ENCODE assay signal across 8 cellular contexts in the genomic region with DNA sequence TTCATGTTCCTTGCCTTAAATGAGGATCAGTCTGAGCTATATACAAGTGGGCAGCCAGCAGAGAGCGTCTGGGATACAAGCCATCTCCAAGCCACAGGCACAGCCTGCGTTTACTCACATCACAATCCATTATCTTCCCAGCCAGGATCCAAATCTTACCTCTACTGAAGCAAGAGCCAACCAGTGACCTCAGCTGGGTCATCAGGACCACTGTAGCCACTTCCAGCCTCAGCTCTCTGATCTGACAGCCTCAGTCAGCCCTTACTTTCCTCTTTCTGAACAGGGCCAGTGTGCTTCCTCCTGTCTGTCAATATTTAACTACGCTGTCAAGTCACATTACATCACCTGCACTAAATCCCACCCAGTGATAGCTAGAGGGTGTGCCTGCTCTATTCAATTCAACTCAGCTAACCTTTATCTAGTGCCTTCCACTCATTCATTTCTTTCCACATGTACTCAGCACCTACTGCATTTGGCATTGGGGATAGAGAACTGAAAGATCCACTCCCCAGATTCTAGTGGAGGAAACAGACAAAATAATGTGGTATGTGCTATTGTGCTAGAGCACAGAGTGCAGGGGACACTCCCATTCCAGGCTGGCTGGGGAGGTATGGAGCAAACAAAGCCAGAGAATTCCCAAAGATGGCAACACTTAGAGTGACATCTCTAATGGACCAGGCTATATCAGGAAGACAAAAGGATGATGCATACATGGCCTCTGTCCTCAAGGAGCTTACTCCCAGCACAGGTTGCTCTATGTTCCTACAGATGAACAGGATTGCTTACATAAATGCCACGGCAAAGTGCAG.
A peak's percentile ranks its signal among the peaks of the same experiment; 100 is the strongest.
DNase-seq lines count a peak whose midpoint lies in the region; ATAC-seq and TF ChIP-seq lines count a peak whose summit lies in the region.

No MANE protein-coding gene starts in this region.

- CTCF ChIA-PET in RWPE1 (lab: Yijun Ruan, JAX) = no interaction called here

- H3K27ac ChIP-seq in RWPE1 = no peak overlapping the region

- peak; percentile 65 for ATAC-seq in HG02885 (IDR thresholded peaks at IDR 0.05; ENCODE audit: poor library complexity, unreplicated experiment)

- no peak for TF ChIP-seq CTCF in RWPE1 (conservative IDR thresholded peaks at IDR 0.05; ENCODE audit: low read depth)

- TF ChIP-seq POLR2A in GM18526 (IDR thresholded peaks at IDR 0.05; ENCODE audit: extremely low read depth, insufficient read length) (peak; percentile 44), erythroblast (IDR thresholded peaks at IDR 0.05; ENCODE audit: low read length) (no peak)

- DNase-seq in NCI-H82 treated with DMSO at 0.1 percent for 48 hours (lab: John Stamatoyannopoulos, UW; ENCODE audit: unreplicated experiment) (peak; percentile 36), left kidney (ENCODE audit: low read depth, low spot score) (peak; percentile 64), RWPE1 (ENCODE audit: low spot score) (no peak), erythroblast (lab: John Stamatoyannopoulos, UW) (no peak), NCI-H446 (lab: John Stamatoyannopoulos, UW) (no peak), DMS 273 (lab: John Stamatoyannopoulos, UW; ENCODE audit: unreplicated experiment) (no peak)

- POLR2A ChIA-PET in RWPE1 (lab: Yijun Ruan, JAX; ENCODE audit: low non-redundant PET) = no interaction called here

Comparison
In these comparisons a context has a peak if more than half of its experiments do, and no peak if none do; other contexts are left out.
1. DNase-seq: peak in NCI-H82 treated with DMSO at 0.1 percent for 48 hours (single experiment) and left kidney (single experiment); none in RWPE1 (single experiment), erythroblast (0 of 2), NCI-H446 (0 of 2) and DMS 273 (single experiment).